Comparison of ENCODE assay signal across 9 cellular contexts in the genomic region with DNA sequence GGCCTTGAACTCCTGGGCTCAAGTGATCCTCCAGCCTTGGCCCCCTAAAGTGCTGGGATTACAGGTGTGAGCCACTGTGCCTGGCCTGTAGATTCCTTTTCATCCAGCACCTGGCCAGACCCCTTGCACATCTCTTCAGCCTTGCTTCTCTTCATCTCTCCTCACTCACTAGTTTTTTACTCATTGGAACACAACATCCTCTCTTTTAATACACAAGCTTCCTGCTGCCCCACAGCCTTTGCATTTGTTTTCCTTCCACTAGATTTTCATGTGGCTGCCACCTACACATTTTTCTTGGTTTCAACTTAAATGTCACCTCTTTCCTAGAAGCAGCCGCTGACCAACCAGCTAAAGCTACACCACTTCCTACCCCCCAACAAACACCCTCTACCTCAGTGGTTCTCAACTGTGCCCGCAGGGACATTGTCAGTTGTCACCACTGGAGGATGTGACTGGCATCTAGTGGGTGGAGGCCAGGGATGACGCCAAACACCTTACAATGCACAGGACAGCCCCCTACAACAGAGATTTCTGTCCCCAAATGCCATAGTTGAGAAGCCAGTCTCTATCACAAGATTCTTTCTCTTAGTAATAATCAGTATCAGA. TPM values are rescaled to one million over a fixed set of nuclear protein-coding genes. Genes with fewer than 3 reads are reported as not detected.
DNase-seq lines count a peak whose midpoint lies in the region; ATAC-seq and TF ChIP-seq lines count a peak whose summit lies in the region.
"Had no signal": no experiment of that assay in that cellular context is flagged by ENCODE, and none has a peak within 500 bp of the region (broad histone marks: within the 10 kb centered on the region; RNA-seq: fewer than 3 reads in every experiment).

No MANE protein-coding gene starts in this region.

- H3K9me3 ChIP-seq in Karpas-422 (ENCODE audit: low read length): no peaks in the 10 kb centered on the region

- H3K27ac ChIP-seq in foreskin keratinocyte: no peak overlapping the region
- H3K27ac ChIP-seq in Karpas-422 (ENCODE audit: low read length): no peak overlapping the region

- no peak overlapping the region for H3K4me3 ChIP-seq in Karpas-422 (ENCODE audit: low read length)

- DNase-seq in activated CD4-positive, alpha-beta T cell treated with anti-CD3 and anti-CD28 coated beads for 48 hours: peak; percentile 82
- peak; percentile 56 for DNase-seq in central memory CD4-positive, alpha-beta T cell
- DNase-seq in stimulated activated CD8-positive, alpha-beta memory T cell treated with anti-CD3 and anti-CD28 coated beads, Interleukin-7, amount 100 ng/mL, for 24 hours (ENCODE audit: low read depth): peak; percentile 23
- DNase-seq in iPS-NIHi11 (ENCODE audit: low spot score): no peak
- DNase-seq in foreskin keratinocyte: no peak
- DNase-seq in Karpas-422: no peak
- DNase-seq in LoVo (ENCODE audit: low spot score): no peak

- H3K27me3 ChIP-seq in foreskin keratinocyte (no peaks in the 10 kb centered on the region), Karpas-422 (ENCODE audit: low read length) (no peaks in the 10 kb centered on the region)

- H3K4me1 ChIP-seq in foreskin keratinocyte: no peaks in the 10 kb centered on the region
- no peaks in the 10 kb centered on the region for H3K4me1 ChIP-seq in Karpas-422 (ENCODE audit: low read length)

- H4K20me1 ChIP-seq in Karpas-422 (ENCODE audit: insufficient read depth, low read depth, low read length): no peaks in the 10 kb centered on the region

- no peaks in the 10 kb centered on the region for H3K79me2 ChIP-seq in Karpas-422 (ENCODE audit: low read length)

- ATAC-seq in GM21447 (IDR thresholded peaks at IDR 0.05; ENCODE audit: unreplicated experiment) (peak; percentile 47), foreskin keratinocyte (no peak)

- H3K4me2 ChIP-seq in Karpas-422 (ENCODE audit: low read depth, low read length, poor library complexity, severe bottlenecking): no peak overlapping the region

- no peak overlapping the region for H3K9ac ChIP-seq in Karpas-422 (ENCODE audit: low read length)

- no peaks in the 10 kb centered on the region for H3K9me2 ChIP-seq in Karpas-422 (replicated peaks; ENCODE audit: insufficient read depth, low read length)

- TF ChIP-seq CTCF in foreskin keratinocyte (conservative IDR thresholded peaks at IDR 0.05): no peak

- H3K36me3 ChIP-seq in Karpas-422 (ENCODE audit: insufficient read depth, low read length): no peaks in the 10 kb centered on the region

- no peak overlapping the region for H2AFZ ChIP-seq in Karpas-422 (ENCODE audit: low read length)

RNA-seq across cellular contexts. Expression of gene HAVCR1, which starts 33.7 kb away (rescaled TPM):
- not detected in 2 replicates for total RNA-seq in foreskin keratinocyte
- not detected in 2 replicates for polyA plus RNA-seq in foreskin keratinocyte
- total RNA-seq in Karpas-422 (2014; rRNA removed; shearing (Covaris generic); ENCODE audit: low replicate concordance): not detected in 2 replicates
- polyA plus RNA-seq: keratinocyte had no signal

Comparison
In these comparisons a context has a peak if more than half of its experiments do, and no peak if none do; other contexts are left out.
1. DNase-seq: peak in activated CD4-positive, alpha-beta T cell treated with anti-CD3 and anti-CD28 coated beads for 48 hours (single experiment), central memory CD4-positive, alpha-beta T cell (single experiment) and stimulated activated CD8-positive, alpha-beta memory T cell treated with anti-CD3 and anti-CD28 coated beads, Interleukin-7, amount 100 ng/mL, for 24 hours (single experiment); none in iPS-NIHi11 (single experiment), foreskin keratinocyte (0 of 2), Karpas-422 (single experiment) and LoVo (single experiment).